In the genomic region with DNA sequence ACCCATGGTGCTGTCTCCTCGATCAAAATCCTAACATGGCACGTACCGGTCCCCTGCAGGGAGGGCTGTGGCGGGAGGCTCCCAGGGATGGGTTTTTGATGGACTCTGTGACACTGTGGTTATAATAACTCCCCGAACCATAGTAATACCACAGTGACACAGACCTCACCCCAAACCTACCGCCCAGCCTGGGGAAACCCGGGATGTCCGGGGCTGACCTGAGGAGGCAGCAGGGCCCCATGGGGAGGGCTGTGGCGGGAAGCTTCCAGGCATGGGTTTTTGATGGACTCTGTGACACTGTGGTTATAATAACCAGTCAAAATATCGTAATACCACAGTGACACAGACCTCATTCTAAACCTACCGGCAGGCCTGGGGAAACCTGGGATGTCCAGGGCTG, we compare ENCODE assay signal across 32 cellular contexts.
"Had no signal": no experiment of that assay in that cellular context is flagged by ENCODE, and none has a peak within 500 bp of the region (broad histone marks: within the 10 kb centered on the region; RNA-seq: fewer than 3 reads in every experiment).

No MANE protein-coding gene starts in this region.

- H3K36me3 Mint-ChIP-seq: activated CD8-positive, alpha-beta memory T cell treated with anti-CD3 and anti-CD28 coated beads, Interleukin-2, amount 10 ng/mL, durations not matched to agents 7 days and 5 days; activated naive CD8-positive, alpha-beta T cell treated with anti-CD3 and anti-CD28 coated beads for 36 hours had no signal

- H3K4me1 ChIP-seq: ascending aorta, Peyer's patch had no signal

- H3K27ac Mint-ChIP-seq: activated CD4-positive, alpha-beta memory T cell treated with anti-CD3 and anti-CD28 coated beads, Interleukin-2, amount 10 ng/mL, durations not matched to agents 7 days and 5 days; activated CD8-positive, alpha-beta memory T cell treated with anti-CD3 and anti-CD28 coated beads, Interleukin-2, amount 10 ng/mL, durations not matched to agents 7 days and 5 days; activated naive CD8-positive, alpha-beta T cell treated with anti-CD3 and anti-CD28 coated beads for 36 hours had no signal

- H3K36me3 ChIP-seq: ascending aorta, cardiac muscle cell, Peyer's patch had no signal

- DNase-seq: activated CD4-positive, alpha-beta memory T cell treated with anti-CD3 and anti-CD28 coated beads, Interleukin-2, amount 10 ng/mL, durations not matched to agents 7 days and 5 days; activated CD4-positive, alpha-beta T cell treated with anti-CD3 and anti-CD28 coated beads for 1 hour; activated CD4-positive, alpha-beta T cell treated with anti-CD3 and anti-CD28 coated beads for 48 hours; activated CD4-positive, CD25-positive, alpha-beta regulatory T cell; activated CD8-positive, alpha-beta memory T cell treated with anti-CD3 and anti-CD28 coated beads for 24 hours; activated CD8-positive, alpha-beta memory T cell treated with anti-CD3 and anti-CD28 coated beads, Interleukin-2, amount 10 ng/mL, durations not matched to agents 7 days and 5 days; activated CD8-positive, alpha-beta memory T cell treated with anti-CD3 and anti-CD28 coated beads, Interleukin-2, amount 50 U/mL, for 48 hours; activated effector memory CD4-positive, alpha-beta T cell treated with Interleukin-2 at 50 U/mL for 16 hours; activated naive CD4-positive, alpha-beta T cell; activated naive CD4-positive, alpha-beta T cell treated with anti-CD3 and anti-CD28 coated beads, Interleukin-2, amount 50 U/mL, for 16 hours; activated naive CD8-positive, alpha-beta T cell treated with anti-CD3 and anti-CD28 coated beads for 36 hours; activated T-cell treated with anti-CD3 and anti-CD28 coated beads, Interleukin-2, amount 50 U/mL, for 48 hours; amniotic stem cell; cerebellar nuclear complex; NCI-H1105 treated with DMSO at 0.1 percent for 48 hours; NCI-H1436; NCI-H1694; NCI-H1930; NCI-H345; NCI-H524 treated with DMSO at 0.1 percent for 48 hours; NK-92 treated with Interleukin-12 subunit alpha and Interleukin-12 subunit beta, amount 100 ng/mL, for 24 hours; PC-3; Peyer's patch; Right ventricle myocardium superior; SW 1271; T-helper 1 cell; T-helper 2 cell; T-helper 9 cell had no signal

- H3K4me3 Mint-ChIP-seq: activated CD4-positive, alpha-beta memory T cell treated with anti-CD3 and anti-CD28 coated beads, Interleukin-2, amount 10 ng/mL, durations not matched to agents 7 days and 5 days; activated CD8-positive, alpha-beta memory T cell treated with anti-CD3 and anti-CD28 coated beads, Interleukin-2, amount 10 ng/mL, durations not matched to agents 7 days and 5 days; activated naive CD8-positive, alpha-beta T cell treated with anti-CD3 and anti-CD28 coated beads for 36 hours had no signal

- ATAC-seq: activated CD8-positive, alpha-beta memory T cell treated with anti-CD3 and anti-CD28 coated beads, Interleukin-2, amount 10 ng/mL, durations not matched to agents 7 days and 5 days; PC-3 had no signal

- H3K27me3 ChIP-seq: ascending aorta, cardiac muscle cell, Peyer's patch had no signal

- H3K4me1 Mint-ChIP-seq: activated CD4-positive, alpha-beta memory T cell treated with anti-CD3 and anti-CD28 coated beads, Interleukin-2, amount 10 ng/mL, durations not matched to agents 7 days and 5 days; activated CD8-positive, alpha-beta memory T cell treated with anti-CD3 and anti-CD28 coated beads, Interleukin-2, amount 10 ng/mL, durations not matched to agents 7 days and 5 days had no signal

- H3K9me3 Mint-ChIP-seq: activated CD4-positive, alpha-beta memory T cell treated with anti-CD3 and anti-CD28 coated beads, Interleukin-2, amount 10 ng/mL, durations not matched to agents 7 days and 5 days; activated naive CD8-positive, alpha-beta T cell treated with anti-CD3 and anti-CD28 coated beads for 36 hours had no signal

- H3K27ac ChIP-seq: ascending aorta, cardiac muscle cell, Peyer's patch, RWPE1, VCaP had no signal

- H3K27me3 Mint-ChIP-seq: activated CD8-positive, alpha-beta memory T cell treated with anti-CD3 and anti-CD28 coated beads, Interleukin-2, amount 10 ng/mL, durations not matched to agents 7 days and 5 days had no signal

- H3K9me3 ChIP-seq: ascending aorta, Peyer's patch had no signal

- H3K4me3 ChIP-seq: ascending aorta, cardiac muscle cell, Peyer's patch had no signal
